Comparison of ENCODE assay signal across 8 cellular contexts in the genomic region with DNA sequence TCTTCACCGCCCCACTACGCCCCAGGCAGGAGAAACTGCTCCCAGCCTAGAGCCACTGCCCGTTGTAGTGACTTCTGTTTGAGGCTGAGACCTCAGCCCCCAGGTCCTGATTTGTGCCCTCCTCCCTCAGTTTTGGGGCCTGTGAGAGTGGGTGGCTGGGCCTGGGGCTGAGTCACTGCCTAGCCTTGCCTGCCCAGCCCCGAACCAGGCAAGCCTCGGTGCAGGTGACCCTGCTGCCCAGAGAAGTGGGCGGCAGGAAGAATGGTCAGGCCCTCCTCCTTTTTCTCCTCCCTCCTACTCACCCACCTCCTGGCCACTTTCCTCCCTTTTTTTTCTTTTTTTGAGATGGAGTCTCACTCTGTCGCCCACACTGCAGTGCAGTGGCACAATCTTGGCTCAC.
DNase-seq lines count a peak whose midpoint lies in the region; ATAC-seq, FAIRE-seq and TF ChIP-seq lines count a peak whose summit lies in the region.

No MANE protein-coding gene starts in this region.

- peak overlapping the region; percentile 97 to 99 for H3K27ac Mint-ChIP-seq in T-cell

- no peaks in the 10 kb centered on the region for H3K36me3 ChIP-seq in hepatocyte (replicated peaks; ENCODE audit: insufficient read depth, low read depth)
- H3K36me3 ChIP-seq in small intestine (ENCODE audit: control insufficient read depth in 2 of 2, insufficient read depth in 2 of 2, low read length in 2 of 2): no peaks in the 10 kb centered on the region

- H2AFZ ChIP-seq in hepatocyte: no peak overlapping the region

- WGBS in hepatocyte (ENCODE audit: low lambda C conversion rate, missing lambda C conversion rate): 94% methylated on average over 7 of the region's 7 CpGs
- 46 to 63% (median 53%) methylated on average over 7 of the region's 7 CpGs for WGBS in small intestine, 3 donors

- no peaks in the 10 kb centered on the region for H3K9me2 ChIP-seq in hepatocyte (replicated peaks; ENCODE audit: insufficient read depth)

- TF ChIP-seq CTCF in hepatocyte (IDR thresholded peaks at IDR 0.05; ENCODE audit: poor library complexity): no peak
- TF ChIP-seq CTCF in GM20000 (IDR thresholded peaks at IDR 0.05; ENCODE audit: extremely low read depth, missing control alignments): no peak

- H3K79me2 ChIP-seq in hepatocyte: no peaks in the 10 kb centered on the region

- no peaks in the 10 kb centered on the region for H3K9me3 Mint-ChIP-seq in T-cell

- FAIRE-seq in small intestine (lab: Jason Lieb, UNC): no peak

- no peak overlapping the region for H3K4me2 ChIP-seq in hepatocyte

- H3K4me3 Mint-ChIP-seq in T-cell: peak overlapping the region; percentile 2 to 81 (median 36)

- DNase-seq in ELR (ENCODE audit: low read depth): peak; percentile 14
- no peak for DNase-seq in T-cell
- DNase-seq in hepatocyte (ENCODE audit: low spot score): no peak
- DNase-seq in small intestine: no peak
- no peak for DNase-seq in GM20000 (ENCODE audit: low spot score)
- no peak for DNase-seq in dedifferentiated amniotic fluid mesenchymal stem cell (ENCODE audit: extremely low spot score)
- DNase-seq in iPS-NIHi11 (ENCODE audit: low spot score): no peak
- no peak for DNase-seq in GM19240 (ENCODE audit: insufficient read length, low spot score)

- no peak for ATAC-seq in T-cell (replicated peaks in 1 of 4)

- no peak overlapping the region for H3K4me3 ChIP-seq in hepatocyte
- H3K4me3 ChIP-seq in small intestine (ENCODE audit: low read depth in 1 of 2, low read length in 2 of 2): no peak overlapping the region

- H3K9me3 ChIP-seq in hepatocyte (ENCODE audit: low read depth) (no peaks in the 10 kb centered on the region), small intestine (ENCODE audit: control insufficient read depth, low read depth) (no peaks in the 10 kb centered on the region)

- peaks cover 78 to 88% (median 83%) of the 10 kb centered on the region in 3 donors for H3K4me1 Mint-ChIP-seq in T-cell

- H3K27me3 ChIP-seq in hepatocyte (no peaks in the 10 kb centered on the region), small intestine (ENCODE audit: control insufficient read depth in 2 of 2, insufficient read depth in 2 of 2, low read length in 2 of 2) (no peaks in the 10 kb centered on the region)

- no peaks in the 10 kb centered on the region for H3K36me3 Mint-ChIP-seq in T-cell

- H3K27ac ChIP-seq in hepatocyte: peak overlapping the region; percentile 92
- H3K27ac ChIP-seq in small intestine (ENCODE audit: low read depth in 1 of 2, low read length in 1 of 2): peak overlapping the region; percentile 97 to 99

- CTCF ChIA-PET in T-cell (lab: Charles Lee): interaction anchor here in 1 of 2 donors (1.3 kb wide), 1 partner anchor 26 kb away, joined by 4 read pairs; no protein-coding TSS in a partner anchor

- H3K4me1 ChIP-seq in hepatocyte (ENCODE audit: insufficient read depth): peaks cover 39% of the 10 kb centered on the region
- H3K4me1 ChIP-seq in small intestine (ENCODE audit: control insufficient read depth in 2 of 2, insufficient read depth in 1 of 2, low read depth in 1 of 2, low read length in 1 of 2): peaks cover 7 to 11% of the 10 kb centered on the region in 2 donors

- H4K20me1 ChIP-seq in hepatocyte (ENCODE audit: insufficient read depth, poor library complexity, severe bottlenecking): no peaks in the 10 kb centered on the region

- POLR2A ChIA-PET in T-cell (lab: Charles Lee): interaction anchor here in 1 of 2 donors (0.6 kb wide), 1 partner anchor 35 kb away, joined by 10 read pairs; no protein-coding TSS in a partner anchor

- no peaks in the 10 kb centered on the region for H3K27me3 Mint-ChIP-seq in T-cell
